ENCODE assay signal across 8 cellular contexts in the genomic region with DNA sequence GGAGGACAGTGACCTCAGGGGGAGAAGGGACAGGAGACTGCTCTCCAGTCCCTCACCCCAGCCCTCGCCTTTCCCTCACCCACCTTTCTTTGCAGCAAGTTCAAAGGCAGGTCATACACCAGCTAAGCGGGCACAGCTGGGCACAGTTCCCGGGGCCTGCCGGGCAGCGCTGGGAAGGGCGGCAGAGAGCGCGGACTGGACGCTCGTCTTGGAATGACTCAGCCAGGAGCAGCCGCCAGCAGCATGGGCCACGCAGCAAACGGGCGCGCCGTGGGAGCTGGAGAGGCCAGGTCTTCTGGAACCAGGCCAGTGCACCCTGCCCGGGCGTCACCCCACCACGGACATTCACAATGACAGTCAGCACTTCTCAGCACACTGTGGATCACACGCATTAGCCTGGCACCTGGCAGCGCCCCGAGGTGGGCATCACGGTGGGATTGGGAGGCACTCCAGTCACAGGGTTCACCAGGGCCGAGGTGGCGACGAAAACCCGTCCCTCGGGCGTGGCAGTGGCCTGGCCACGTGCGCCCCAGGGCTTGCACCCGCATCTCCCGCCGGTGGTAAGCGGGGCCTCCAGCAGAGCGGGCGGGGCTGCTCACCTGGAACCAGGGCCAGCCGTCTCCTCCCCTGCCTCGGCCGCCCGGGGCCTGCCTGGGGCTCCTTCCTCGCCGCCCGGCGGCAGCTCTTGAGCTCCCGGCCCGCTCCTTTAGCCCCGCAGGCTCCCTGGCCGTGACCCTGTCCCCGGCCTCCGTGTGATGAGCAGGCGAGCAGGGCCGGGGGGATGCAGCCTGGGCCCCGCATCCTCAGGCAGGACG. TPM values are rescaled to one million over a fixed set of nuclear protein-coding genes. Genes with fewer than 3 reads are reported as not detected.
DNase-seq lines count a peak whose midpoint lies in the region; ATAC-seq and TF ChIP-seq lines count a peak whose summit lies in the region.

No MANE protein-coding gene starts in this region.

- TF ChIP-seq CTCF in PC-9 (conservative IDR thresholded peaks at IDR 0.05) (no peak), transverse colon (IDR thresholded peaks at IDR 0.05) (no peak)

- peaks cover 11 to 19% of the 10 kb centered on the region in 2 donors for H3K4me1 Mint-ChIP-seq in effector memory CD8-positive, alpha-beta T cell (ENCODE audit: low read depth in 2 of 2)

- H3K79me1 ChIP-seq in mesenchymal stem cell (replicated peaks; ENCODE audit: low read length, poor library complexity, severe bottlenecking), result peaks cover 2% of the 10 kb centered on the region

- no peak overlapping the region for H3K23ac ChIP-seq in mesenchymal stem cell (ENCODE audit: low read length in 2 of 2)

- intact Hi-C loops in PC-9 (cut with micrococcal nuclease; ENCODE audit: unreplicated experiment), result loop anchor here (1.0 to 5.0 kb wide), 7 partner anchors 47 to 937 kb away; partner anchors contain the start of gene MAPK8
- intact Hi-C loops in transverse colon (cut with DNase I; ENCODE audit: low total_unique reads), result loop anchor here (2.0 to 10.0 kb wide), 2 partner anchors 105 to 291 kb away; no protein-coding TSS in a partner anchor

- H4K8ac ChIP-seq in mesenchymal stem cell (ENCODE audit: low read length), result peak overlapping the region; percentile 94

- CTCF ChIA-PET in PC-9 (lab: Charles Lee), result interaction anchor here (0.5 to 2.5 kb wide), 32 partner anchors 9 to 1653 kb away, joined by 3 to 33 read pairs (median 4); no protein-coding TSS in a partner anchor

- H3K27ac Mint-ChIP-seq in effector memory CD8-positive, alpha-beta T cell, result no peak overlapping the region

- peak overlapping the region; percentile 86 for H3K9ac ChIP-seq in mesenchymal stem cell (ENCODE audit: low read length)

- H3K9me3 Mint-ChIP-seq in effector memory CD8-positive, alpha-beta T cell, result no peaks in the 10 kb centered on the region

- H3K4me3 Mint-ChIP-seq in effector memory CD8-positive, alpha-beta T cell, result peak overlapping the region in 1 of 2 donors; percentile 78

- peak overlapping the region; percentile 69 to 87 for H2BK12ac ChIP-seq in mesenchymal stem cell (ENCODE audit: low read length in 2 of 2)

- DNase-seq in DMS153 (lab: John Stamatoyannopoulos, UW) (peak; percentile 39), DMS153 treated with DMSO at 0.1 percent for 48 hours (lab: John Stamatoyannopoulos, UW; ENCODE audit: unreplicated experiment) (no peak), HCEC 1CT (peak; percentile 45), PC-9 (peak; percentile 48 to 82), mesenchymal stem cell (peak; percentile 37), transverse colon (peak; percentile 69), NCI-H524 treated with DMSO at 0.1 percent for 48 hours (lab: John Stamatoyannopoulos, UW) (no peak)
- no peak for DNase-seq in effector memory CD8-positive, alpha-beta T cell

- 43% methylated on average over 50 of the region's 55 CpGs for WGBS in mesenchymal stem cell
- 18 to 29% methylated on average over 1 to 38 of the region's 55 CpGs for WGBS in transverse colon (ENCODE audit: low coverage in 1 of 2), 2 donors

- H2AK5ac ChIP-seq in mesenchymal stem cell (ENCODE audit: low read length, severe bottlenecking), result no peak overlapping the region

- H4K91ac ChIP-seq in mesenchymal stem cell (ENCODE audit: low read length), result peak overlapping the region; percentile 76

- H3K9me3 ChIP-seq in PC-9 (ENCODE audit: insufficient read depth, low read depth) (no peaks in the 10 kb centered on the region), mesenchymal stem cell (ENCODE audit: control insufficient read depth, low read length) (no peaks in the 10 kb centered on the region), transverse colon (no peaks in the 10 kb centered on the region)

- POLR2A ChIA-PET in PC-9 (lab: Charles Lee; ENCODE audit: unreplicated experiment), result interaction anchor here (0.6 to 0.7 kb wide), 3 partner anchors 115 to 212 kb away, joined by 3 to 5 read pairs (median 4); no protein-coding TSS in a partner anchor

- H2AFZ ChIP-seq in PC-9 (peak overlapping the region; percentile 89), mesenchymal stem cell (ENCODE audit: low read depth, low read length) (peak overlapping the region; percentile 6)

- H3K14ac ChIP-seq in mesenchymal stem cell (ENCODE audit: low read length in 2 of 2), result peak overlapping the region in 1 of 2 experiments; percentile 68

- H3K79me2 ChIP-seq in PC-9 (ENCODE audit: low read depth), result no peaks in the 10 kb centered on the region

- no peaks in the 10 kb centered on the region for H3K36me3 Mint-ChIP-seq in effector memory CD8-positive, alpha-beta T cell (ENCODE audit: insufficient read depth)

- no TSS peak for BruUV-seq in PC-9 (replicated peaks; lab: Mats Ljungman, UMichigan)

- H3K27me3 Mint-ChIP-seq in effector memory CD8-positive, alpha-beta T cell, result peaks cover 22 to 23% of the 10 kb centered on the region in 2 donors

- H3F3A ChIP-seq in PC-9 (ENCODE audit: insufficient read depth, low read depth), result no peaks in the 10 kb centered on the region

- TF ChIP-seq EP300 in transverse colon (IDR thresholded peaks at IDR 0.05; ENCODE audit: low read depth), result no peak

- H3K9me2 ChIP-seq in PC-9 (ENCODE audit: insufficient read depth), result no peaks in the 10 kb centered on the region

- H3K27ac ChIP-seq in PC-9 (no peak overlapping the region), mesenchymal stem cell (ENCODE audit: low read length, poor library complexity, severe bottlenecking) (no peak overlapping the region), transverse colon (peak overlapping the region; percentile 8 to 45 (median 20))

- H3K4ac ChIP-seq in mesenchymal stem cell (ENCODE audit: low read depth in 1 of 2, low read length in 2 of 2), result peak overlapping the region; percentile 13 to 48

- H3K36me3 ChIP-seq in PC-9 (ENCODE audit: low read depth) (no peaks in the 10 kb centered on the region), mesenchymal stem cell (ENCODE audit: control insufficient read depth in 1 of 2, insufficient read depth in 2 of 2, low read depth in 1 of 2, low read length in 2 of 2) (peaks cover 0 to 5% of the 10 kb centered on the region in 2 experiments), transverse colon (no peaks in the 10 kb centered on the region)

- no peaks in the 10 kb centered on the region for H3K27me3 ChIP-seq in PC-9 (ENCODE audit: insufficient read depth, low read depth)
- peaks cover 0 to 12% of the 10 kb centered on the region in 2 experiments for H3K27me3 ChIP-seq in mesenchymal stem cell (ENCODE audit: control insufficient read depth in 1 of 2, insufficient read depth in 1 of 2, low read length in 2 of 2)
- H3K27me3 ChIP-seq in transverse colon, result peaks cover 7% of the 10 kb centered on the region

- H3K4me3 ChIP-seq in PC-9, result peak overlapping the region; percentile 66
- H3K4me3 ChIP-seq in mesenchymal stem cell (ENCODE audit: insufficient read depth in 1 of 2, low read depth in 1 of 2, low read length in 2 of 2), result peak overlapping the region; percentile 49 to 87
- H3K4me3 ChIP-seq in transverse colon, result peak overlapping the region; percentile 22 to 54 (median 39)

- H3K4me1 ChIP-seq in PC-9 (replicated peaks; ENCODE audit: insufficient read depth) (peaks cover 12% of the 10 kb centered on the region; the same call in 1 of the 2 replicates), mesenchymal stem cell (ENCODE audit: control insufficient read depth, insufficient read depth, low read depth, low read length) (peaks cover 19% of the 10 kb centered on the region), transverse colon (peaks cover 0 to 16% (median 14%) of the 10 kb centered on the region in 4 donors)

- no peak for TF ChIP-seq POLR2A in transverse colon (IDR thresholded peaks at IDR 0.05)

- H3K4me2 ChIP-seq in PC-9 (peak overlapping the region; percentile 95), mesenchymal stem cell (ENCODE audit: low read length, poor library complexity, severe bottlenecking) (peak overlapping the region; percentile 84)

- H2BK120ac ChIP-seq in mesenchymal stem cell (ENCODE audit: low read depth, low read length), result peak overlapping the region; percentile 87

- no peak overlapping the region for H2BK5ac ChIP-seq in mesenchymal stem cell (ENCODE audit: low read depth, low read length, poor library complexity, severe bottlenecking)

- H2BK15ac ChIP-seq in mesenchymal stem cell (ENCODE audit: low read depth, poor library complexity, severe bottlenecking), result peak overlapping the region; percentile 33

- ATAC-seq in effector memory CD8-positive, alpha-beta T cell (replicated peaks), result peak; percentile 26

- in situ Hi-C loops in transverse colon (cut with MboI; ENCODE audit: low pct_ligation_motif_present in 1 of 4, low pct_unique_long_range_greater_than_20kb in 1 of 4, low sequenced_read_pairs in 3 of 4), result loop anchor here (5.0 to 25.0 kb wide), 5 partner anchors 101 to 857 kb away; no protein-coding TSS in a partner anchor

- H3K18ac ChIP-seq in mesenchymal stem cell (ENCODE audit: low read depth in 1 of 2, low read length in 2 of 2), result peak overlapping the region; percentile 1 to 75

- H4K20me1 ChIP-seq in PC-9 (ENCODE audit: insufficient read depth), result no peaks in the 10 kb centered on the region

RNA-seq across cellular contexts. Expression of gene WDFY4, which starts 29.0 kb away (rescaled TPM):
- total RNA-seq in PC-9 (2021) (not detected in 2 replicates), transverse colon (10 to 100 TPM in 1 of 4 donors, 1 to 10 TPM in 2, under 1 TPM in 1; 0.60 to 20.6 (median 5.1) TPM)
- polyA plus RNA-seq in mesenchymal stem cell (2013, experiment 1 of 2), result not detected
- 0.01 TPM for polyA plus RNA-seq in mesenchymal stem cell (2013, experiment 2 of 2)

RNA-seq across cellular contexts. Expression of gene ARHGAP22, which starts 50.8 kb away (rescaled TPM):
- total RNA-seq in PC-9 (2021), result 3.2 and 4.0 TPM in 2 replicates
- 14.3 TPM for polyA plus RNA-seq in mesenchymal stem cell (2013, experiment 1 of 2)
- polyA plus RNA-seq in mesenchymal stem cell (2013, experiment 2 of 2), result 14.4 TPM
- 1 to 10 TPM in 3 of 4 donors, not detected in 1; 1.4 to 3.4 (median 1.7) TPM for total RNA-seq in transverse colon

Comparison
In these comparisons a context has a peak if more than half of its experiments do, and no peak if none do; other contexts are left out.
1. DNase-seq: peak in DMS153 (single experiment), HCEC 1CT (single experiment), PC-9 (2 of 2), mesenchymal stem cell (single experiment) and transverse colon (single experiment); none in DMS153 treated with DMSO at 0.1 percent for 48 hours (single experiment), effector memory CD8-positive, alpha-beta T cell (0 of 3) and NCI-H524 treated with DMSO at 0.1 percent for 48 hours (single experiment).
2. H3K27ac ChIP-seq: peak in transverse colon (4 of 4); none in PC-9 (single experiment) and mesenchymal stem cell (single experiment).
3. Peak in every context shown above with its lines, with median percentiles within 50 percentile points of each other: H3K4me3 ChIP-seq.